In the genomic region with DNA sequence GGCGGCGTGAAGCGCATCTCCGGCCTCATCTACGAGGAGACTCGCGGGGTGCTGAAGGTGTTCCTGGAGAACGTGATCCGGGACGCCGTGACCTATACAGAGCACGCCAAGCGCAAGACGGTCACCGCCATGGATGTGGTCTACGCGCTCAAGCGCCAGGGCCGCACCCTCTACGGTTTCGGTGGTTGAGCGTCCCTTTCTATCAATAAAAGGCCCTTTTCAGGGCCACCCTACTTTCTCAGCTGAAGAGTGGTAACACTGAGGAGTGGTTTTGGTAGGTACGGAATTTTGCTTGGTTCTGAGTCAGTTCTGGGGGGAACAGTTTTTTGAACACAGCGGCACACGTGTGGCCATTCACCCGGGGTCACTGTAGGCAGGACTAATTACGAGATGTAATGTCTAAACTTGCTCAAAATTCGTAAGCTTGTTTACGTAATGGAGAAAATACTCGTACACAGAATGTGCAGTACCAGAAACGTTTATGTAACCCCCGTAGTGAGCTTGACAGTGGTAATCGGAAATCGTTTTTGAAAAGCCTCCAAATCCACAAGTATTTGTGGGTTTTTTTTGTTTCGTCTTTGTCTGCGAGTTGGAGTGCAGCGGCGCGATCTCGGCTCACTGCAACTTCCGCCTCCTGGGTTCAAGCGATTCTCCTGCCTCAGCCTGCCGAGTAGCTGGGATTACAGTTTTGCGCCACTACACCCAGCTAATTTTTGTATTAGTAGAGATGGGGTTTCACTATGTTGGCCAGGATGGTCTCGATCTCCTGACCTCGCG, we compare ENCODE assay signal across 8 cellular contexts.
A peak's percentile ranks its signal among the peaks of the same experiment; 100 is the strongest.
DNase-seq lines count a peak whose midpoint lies in the region; ATAC-seq, FAIRE-seq and TF ChIP-seq lines count a peak whose summit lies in the region.
"Not testable (repeated sequence)": the region's sequence is repeated elsewhere in the genome, so short reads cannot be mapped to it uniquely, and the experiment has no call there.

No MANE protein-coding gene starts in this region.

- H3K4me1 Mint-ChIP-seq in naive thymus-derived CD8-positive, alpha-beta T cell, result peaks cover 8 to 35% (median 24%) of the 10 kb centered on the region in 4 donors

- H3K27ac ChIP-seq in HEK293 (ENCODE audit: extremely low read depth, low read depth, low read length) (peak overlapping the region; percentile 63; the same call in 1 of the 2 replicates), tibial nerve (peak overlapping the region in 3 of 4 donors; percentile 72 to 79 (median 79))

- H3K27me3 Mint-ChIP-seq in naive thymus-derived CD8-positive, alpha-beta T cell, result not testable (repeated sequence)

- peak overlapping the region; percentile 49 for H3K4me3 ChIP-seq in HEK293 (ENCODE audit: low read depth, low read length)
- peak overlapping the region; percentile 85 for H3K4me3 ChIP-seq in fibroblast of pulmonary artery (replicated peaks; ENCODE audit: low read depth, low read length)
- H3K4me3 ChIP-seq in tibial nerve, result peak overlapping the region; percentile 23 to 58 (median 48)

- not testable (repeated sequence) for H3K9me3 Mint-ChIP-seq in naive thymus-derived CD8-positive, alpha-beta T cell

- not testable (repeated sequence) for TF ChIP-seq POLR2A in GM12891 (IDR thresholded peaks at IDR 0.05; ENCODE audit: low read depth, low read length); tibial nerve (IDR thresholded peaks at IDR 0.05)

- TF ChIP-seq EP300 in Ishikawa (IDR thresholded peaks at IDR 0.05; ENCODE audit: borderline replicate concordance), result not testable (repeated sequence)
- TF ChIP-seq EP300 in tibial nerve (IDR thresholded peaks at IDR 0.05), result peak in 1 of 2 donors; percentile 41

- POLR2A ChIA-PET in HEK293 (lab: Yijun Ruan, JAX), result interaction anchor here (0.6 to 7.3 kb wide), 10 partner anchors 9 to 677 kb away, joined by 3 to 92 read pairs (median 6); a partner anchor contains a TSS
- POLR2A ChIA-PET in naive thymus-derived CD8-positive, alpha-beta T cell (lab: Charles Lee), result interaction anchor here (0.6 to 9.2 kb wide), 29 partner anchors 10 to 1807 kb away, joined by 3 to 308 read pairs (median 4); a partner anchor contains a TSS

- H3K36me3 Mint-ChIP-seq in naive thymus-derived CD8-positive, alpha-beta T cell, result not testable (repeated sequence)

- CTCF ChIA-PET in HEK293 (lab: Yijun Ruan, JAX), result interaction anchor here (0.7 to 0.8 kb wide), 3 partner anchors 9 to 513 kb away, joined by 3 to 4 read pairs (median 3); no protein-coding TSS in a partner anchor

- peak overlapping the region; percentile 83 to 99 (median 92) for H3K4me3 Mint-ChIP-seq in naive thymus-derived CD8-positive, alpha-beta T cell

- not testable (repeated sequence) for TF ChIP-seq RAD21 in Ishikawa (IDR thresholded peaks at IDR 0.05; ENCODE audit: low read depth)

- H3K9me3 ChIP-seq in HEK293 (ENCODE audit: control insufficient read depth, insufficient read depth, low read depth, low read length); tibial nerve: not testable (repeated sequence)

- FAIRE-seq in GM12891 (lab: Jason Lieb, UNC), result not testable (repeated sequence)

- not testable (repeated sequence) for TF ChIP-seq CTCF in HEK293 (tag by site-specific recombination; IDR thresholded peaks at IDR 0.05); fibroblast of pulmonary artery (IDR thresholded peaks at IDR 0.05; ENCODE audit: low read length, missing control alignments); tibial nerve (IDR thresholded peaks at IDR 0.05)

- WGBS in tibial nerve, 2 donors, result 1 to 4% methylated on average over 26 to 32 of the region's 47 CpGs

- H3K27me3 ChIP-seq in tibial nerve, result peaks cover 0 to 11% of the 10 kb centered on the region in 2 donors

- not testable (repeated sequence) for H3K4me1 ChIP-seq in HEK293 (ENCODE audit: control insufficient read depth, insufficient read depth, low read length)
- peaks cover 0 to 15% (median 0%) of the 10 kb centered on the region in 4 donors for H3K4me1 ChIP-seq in tibial nerve

- H3K36me3 ChIP-seq in HEK293 (ENCODE audit: control insufficient read depth in 2 of 2, insufficient read depth in 1 of 2, low read length in 2 of 2); tibial nerve: not testable (repeated sequence)

- not testable (repeated sequence) for DNase-seq in GM12891 (ENCODE audit: insufficient read length, low spot score); tibial nerve (ENCODE audit: low spot score in 2 of 2)
- DNase-seq in RPMI7951 (ENCODE audit: low read depth), result peak; percentile 73
- DNase-seq in activated gamma-delta T cell (lab: John Stamatoyannopoulos, UW), result peak; percentile 21
- DNase-seq in fibroblast of pulmonary artery (ENCODE audit: low read depth), result peak; percentile 75
- DNase-seq in naive thymus-derived CD8-positive, alpha-beta T cell, result peak in 7 of 10 donors; percentile 42 to 86 (median 69)

- H3K27ac Mint-ChIP-seq in naive thymus-derived CD8-positive, alpha-beta T cell, result peak overlapping the region; percentile 96 to 100 (median 97)

- peak; percentile 77 to 81 for ATAC-seq in naive thymus-derived CD8-positive, alpha-beta T cell

TF ChIP-seq in GM12891, 5 proteins besides CTCF, POLR2A, EP300 and RAD21:
- TF ChIP-seq POLR2AphosphoS5 (IDR thresholded peaks at IDR 0.05; ENCODE audit: low read depth, low read length), result peak; percentile 83; the same call in 1 of the 2 replicates
TF ChIP-seq in GM12891: peak in this region for 1; not testable (repeated sequence) for 4.

TF ChIP-seq in HEK293, 187 proteins besides CTCF, POLR2A, EP300 and RAD21:
- TF ChIP-seq ZBTB17 (tag by site-specific recombination; IDR thresholded peaks at IDR 0.05) (peak; percentile 49), ZBTB26 (tag by site-specific recombination; optimal IDR thresholded peaks at IDR 0.05) (peak; percentile 18), ZNF561 (tag by site-specific recombination; IDR thresholded peaks at IDR 0.05; ENCODE audit: borderline replicate concordance) (0 out of 2 replicates have a peak, but pooled peaks have one; percentile 21)
- TF ChIP-seq, protein P1, sequence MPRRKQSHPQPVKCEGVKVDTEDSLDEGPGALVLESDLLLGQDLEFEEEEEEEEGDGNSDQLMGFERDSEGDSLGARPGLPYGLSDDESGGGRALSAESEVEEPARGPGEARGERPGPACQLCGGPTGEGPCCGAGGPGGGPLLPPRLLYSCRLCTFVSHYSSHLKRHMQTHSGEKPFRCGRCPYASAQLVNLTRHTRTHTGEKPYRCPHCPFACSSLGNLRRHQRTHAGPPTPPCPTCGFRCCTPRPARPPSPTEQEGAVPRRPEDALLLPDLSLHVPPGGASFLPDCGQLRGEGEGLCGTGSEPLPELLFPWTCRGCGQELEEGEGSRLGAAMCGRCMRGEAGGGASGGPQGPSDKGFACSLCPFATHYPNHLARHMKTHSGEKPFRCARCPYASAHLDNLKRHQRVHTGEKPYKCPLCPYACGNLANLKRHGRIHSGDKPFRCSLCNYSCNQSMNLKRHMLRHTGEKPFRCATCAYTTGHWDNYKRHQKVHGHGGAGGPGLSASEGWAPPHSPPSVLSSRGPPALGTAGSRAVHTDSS (tag by site-specific recombination; IDR thresholded peaks at IDR 0.05), result peak; percentile 31; the same call in 1 of the 2 replicates

TF ChIP-seq in Ishikawa, 13 proteins besides CTCF, POLR2A, EP300 and RAD21:
- 0 out of 2 replicates have a peak, but pooled peaks have one; percentile 20 for TF ChIP-seq FOXM1 (IDR thresholded peaks at IDR 0.05; ENCODE audit: borderline replicate concordance, low read depth)
